Comparison of ENCODE assay signal across 1 cellular context in genomic region chr7:128455556-128456254, GRCh38.
TF ChIP-seq lines count a peak whose summit lies in the region.

A gene with protein sequence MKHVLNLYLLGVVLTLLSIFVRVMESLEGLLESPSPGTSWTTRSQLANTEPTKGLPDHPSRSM (plus strand): TSS chr7:128455878. CDS start chr7:128457269, 1,391 bp downstream.

TF ChIP-seq in HepG2, 621 proteins besides CTCF, POLR2A, EP300 and RAD21 (continued from another document and continues in another):
- TF ChIP-seq MNT (IDR thresholded peaks at IDR 0.05) (0 out of 2 replicates have a peak, but pooled peaks have one; percentile 11), HDAC6 (IDR thresholded peaks at IDR 0.05; ENCODE audit: low read depth, low read length) (no peak), ATM (IDR thresholded peaks at IDR 0.05; ENCODE audit: borderline replicate concordance) (no peak), ZNF335 (CRISPR knock-in tag; IDR thresholded peaks at IDR 0.05) (no peak; the same call in 1 of the 2 replicates), ZNF264 (CRISPR knock-in tag; IDR thresholded peaks at IDR 0.05) (no peak), NFE2 (CRISPR knock-in tag; IDR thresholded peaks at IDR 0.05) (no peak), NRL (CRISPR knock-in tag; IDR thresholded peaks at IDR 0.05; ENCODE audit: borderline replicate concordance) (no peak), GZF1 (CRISPR knock-in tag; IDR thresholded peaks at IDR 0.05) (peak; percentile 68), IKZF5 (CRISPR knock-in tag; IDR thresholded peaks at IDR 0.05) (peak; percentile 48; the same call in 1 of the 2 replicates), CEBPB (IDR thresholded peaks at IDR 0.05; ENCODE audit: borderline replicate concordance, low read depth, low read length) (no peak), SMC3 (IDR thresholded peaks at IDR 0.05; ENCODE audit: low read length) (no peak), ZNF33A (CRISPR knock-in tag; IDR thresholded peaks at IDR 0.05; ENCODE audit: borderline replicate concordance) (0 out of 2 replicates have a peak, but pooled peaks have one; percentile 81), ATF1 (CRISPR knock-in tag; IDR thresholded peaks at IDR 0.05) (no peak), ATAD3A (CRISPR knock-in tag; IDR thresholded peaks at IDR 0.05) (no peak), MYC (CRISPR knock-in tag; IDR thresholded peaks at IDR 0.05; ENCODE audit: borderline replicate concordance) (peak; percentile 77; the same call in 1 of the 2 replicates), ZNF263 (CRISPR knock-in tag; IDR thresholded peaks at IDR 0.05) (0 out of 2 replicates have a peak, but pooled peaks have one; percentile 25), ZSCAN29 (CRISPR knock-in tag; conservative IDR thresholded peaks at IDR 0.05) (no peak), ZSCAN21 (CRISPR knock-in tag; IDR thresholded peaks at IDR 0.05; ENCODE audit: borderline replicate concordance) (peak; percentile 75), SALL1 (CRISPR knock-in tag; IDR thresholded peaks at IDR 0.05) (peak; percentile 75), ZNF34 (CRISPR knock-in tag; IDR thresholded peaks at IDR 0.05; ENCODE audit: borderline replicate concordance) (no peak), SP5 (CRISPR knock-in tag; IDR thresholded peaks at IDR 0.05; ENCODE audit: borderline replicate concordance, low read depth) (peak; percentile 79), ZFX (CRISPR knock-in tag; IDR thresholded peaks at IDR 0.05; ENCODE audit: low read depth) (peak; percentile 84; the same call in 1 of the 2 replicates), RBAK (CRISPR knock-in tag; IDR thresholded peaks at IDR 0.05) (peak; percentile 85), SNAPC2 (CRISPR knock-in tag; IDR thresholded peaks at IDR 0.05) (no peak), NR2F2 (IDR thresholded peaks at IDR 0.05; ENCODE audit: borderline replicate concordance, low read depth) (no peak), ZNF619 (CRISPR knock-in tag; IDR thresholded peaks at IDR 0.05) (peak; percentile 82), MAFG (CRISPR knock-in tag; IDR thresholded peaks at IDR 0.05) (no peak), HDAC1 (CRISPR knock-in tag; IDR thresholded peaks at IDR 0.05) (peak; percentile 76), ZNF30 (CRISPR knock-in tag; IDR thresholded peaks at IDR 0.05) (no peak), ZNF317 (CRISPR knock-in tag; IDR thresholded peaks at IDR 0.05) (no peak; the same call in 1 of the 2 replicates), ZNF614 (CRISPR knock-in tag; IDR thresholded peaks at IDR 0.05; ENCODE audit: borderline replicate concordance) (no peak), HOXA9 (CRISPR knock-in tag; IDR thresholded peaks at IDR 0.05; ENCODE audit: borderline replicate concordance) (no peak), HOXA5 (CRISPR knock-in tag; IDR thresholded peaks at IDR 0.05) (no peak), SALL2 (CRISPR knock-in tag; IDR thresholded peaks at IDR 0.05) (peak; percentile 21; the same call in 1 of the 2 replicates)
- TF ChIP-seq, protein P1, sequence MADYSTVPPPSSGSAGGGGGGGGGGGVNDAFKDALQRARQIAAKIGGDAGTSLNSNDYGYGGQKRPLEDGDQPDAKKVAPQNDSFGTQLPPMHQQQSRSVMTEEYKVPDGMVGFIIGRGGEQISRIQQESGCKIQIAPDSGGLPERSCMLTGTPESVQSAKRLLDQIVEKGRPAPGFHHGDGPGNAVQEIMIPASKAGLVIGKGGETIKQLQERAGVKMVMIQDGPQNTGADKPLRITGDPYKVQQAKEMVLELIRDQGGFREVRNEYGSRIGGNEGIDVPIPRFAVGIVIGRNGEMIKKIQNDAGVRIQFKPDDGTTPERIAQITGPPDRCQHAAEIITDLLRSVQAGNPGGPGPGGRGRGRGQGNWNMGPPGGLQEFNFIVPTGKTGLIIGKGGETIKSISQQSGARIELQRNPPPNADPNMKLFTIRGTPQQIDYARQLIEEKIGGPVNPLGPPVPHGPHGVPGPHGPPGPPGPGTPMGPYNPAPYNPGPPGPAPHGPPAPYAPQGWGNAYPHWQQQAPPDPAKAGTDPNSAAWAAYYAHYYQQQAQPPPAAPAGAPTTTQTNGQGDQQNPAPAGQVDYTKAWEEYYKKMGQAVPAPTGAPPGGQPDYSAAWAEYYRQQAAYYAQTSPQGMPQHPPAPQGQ (CRISPR knock-in tag; IDR thresholded peaks at IDR 0.05; ENCODE audit: borderline replicate concordance) = no peak
- TF ChIP-seq, protein P2, sequence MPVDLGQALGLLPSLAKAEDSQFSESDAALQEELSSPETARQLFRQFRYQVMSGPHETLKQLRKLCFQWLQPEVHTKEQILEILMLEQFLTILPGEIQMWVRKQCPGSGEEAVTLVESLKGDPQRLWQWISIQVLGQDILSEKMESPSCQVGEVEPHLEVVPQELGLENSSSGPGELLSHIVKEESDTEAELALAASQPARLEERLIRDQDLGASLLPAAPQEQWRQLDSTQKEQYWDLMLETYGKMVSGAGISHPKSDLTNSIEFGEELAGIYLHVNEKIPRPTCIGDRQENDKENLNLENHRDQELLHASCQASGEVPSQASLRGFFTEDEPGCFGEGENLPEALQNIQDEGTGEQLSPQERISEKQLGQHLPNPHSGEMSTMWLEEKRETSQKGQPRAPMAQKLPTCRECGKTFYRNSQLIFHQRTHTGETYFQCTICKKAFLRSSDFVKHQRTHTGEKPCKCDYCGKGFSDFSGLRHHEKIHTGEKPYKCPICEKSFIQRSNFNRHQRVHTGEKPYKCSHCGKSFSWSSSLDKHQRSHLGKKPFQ (CRISPR knock-in tag; IDR thresholded peaks at IDR 0.05; ENCODE audit: insufficient replicate concordance) = no peak
- TF ChIP-seq, protein P3, sequence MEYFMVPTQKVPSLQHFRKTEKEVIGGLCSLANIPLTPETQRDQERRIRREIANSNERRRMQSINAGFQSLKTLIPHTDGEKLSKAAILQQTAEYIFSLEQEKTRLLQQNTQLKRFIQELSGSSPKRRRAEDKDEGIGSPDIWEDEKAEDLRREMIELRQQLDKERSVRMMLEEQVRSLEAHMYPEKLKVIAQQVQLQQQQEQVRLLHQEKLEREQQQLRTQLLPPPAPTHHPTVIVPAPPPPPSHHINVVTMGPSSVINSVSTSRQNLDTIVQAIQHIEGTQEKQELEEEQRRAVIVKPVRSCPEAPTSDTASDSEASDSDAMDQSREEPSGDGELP (IDR thresholded peaks at IDR 0.05; ENCODE audit: borderline replicate concordance, low read depth) = no peak
- TF ChIP-seq, protein P4, sequence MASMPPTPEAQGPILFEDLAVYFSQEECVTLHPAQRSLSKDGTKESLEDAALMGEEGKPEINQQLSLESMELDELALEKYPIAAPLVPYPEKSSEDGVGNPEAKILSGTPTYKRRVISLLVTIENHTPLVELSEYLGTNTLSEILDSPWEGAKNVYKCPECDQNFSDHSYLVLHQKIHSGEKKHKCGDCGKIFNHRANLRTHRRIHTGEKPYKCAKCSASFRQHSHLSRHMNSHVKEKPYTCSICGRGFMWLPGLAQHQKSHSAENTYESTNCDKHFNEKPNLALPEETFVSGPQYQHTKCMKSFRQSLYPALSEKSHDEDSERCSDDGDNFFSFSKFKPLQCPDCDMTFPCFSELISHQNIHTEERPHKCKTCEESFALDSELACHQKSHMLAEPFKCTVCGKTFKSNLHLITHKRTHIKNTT (CRISPR knock-in tag; IDR thresholded peaks at IDR 0.05) = no peak
- TF ChIP-seq, protein P5, sequence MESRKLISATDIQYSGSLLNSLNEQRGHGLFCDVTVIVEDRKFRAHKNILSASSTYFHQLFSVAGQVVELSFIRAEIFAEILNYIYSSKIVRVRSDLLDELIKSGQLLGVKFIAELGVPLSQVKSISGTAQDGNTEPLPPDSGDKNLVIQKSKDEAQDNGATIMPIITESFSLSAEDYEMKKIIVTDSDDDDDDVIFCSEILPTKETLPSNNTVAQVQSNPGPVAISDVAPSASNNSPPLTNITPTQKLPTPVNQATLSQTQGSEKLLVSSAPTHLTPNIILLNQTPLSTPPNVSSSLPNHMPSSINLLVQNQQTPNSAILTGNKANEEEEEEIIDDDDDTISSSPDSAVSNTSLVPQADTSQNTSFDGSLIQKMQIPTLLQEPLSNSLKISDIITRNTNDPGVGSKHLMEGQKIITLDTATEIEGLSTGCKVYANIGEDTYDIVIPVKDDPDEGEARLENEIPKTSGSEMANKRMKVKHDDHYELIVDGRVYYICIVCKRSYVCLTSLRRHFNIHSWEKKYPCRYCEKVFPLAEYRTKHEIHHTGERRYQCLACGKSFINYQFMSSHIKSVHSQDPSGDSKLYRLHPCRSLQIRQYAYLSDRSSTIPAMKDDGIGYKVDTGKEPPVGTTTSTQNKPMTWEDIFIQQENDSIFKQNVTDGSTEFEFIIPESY (CRISPR knock-in tag; IDR thresholded peaks at IDR 0.05) = no peak
- TF ChIP-seq, protein P6, sequence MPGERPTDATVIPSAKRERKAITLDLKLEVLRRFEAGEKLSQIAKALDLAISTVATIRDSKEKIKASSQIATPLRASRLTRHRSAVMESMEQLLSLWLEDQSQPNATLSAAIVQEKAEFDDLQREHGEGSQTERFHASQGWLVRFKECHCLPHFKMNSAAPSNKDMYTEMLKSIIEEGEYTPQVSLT (CRISPR knock-in tag; IDR thresholded peaks at IDR 0.05; ENCODE audit: borderline replicate concordance, low read depth) = no peak
- TF ChIP-seq, protein P7, sequence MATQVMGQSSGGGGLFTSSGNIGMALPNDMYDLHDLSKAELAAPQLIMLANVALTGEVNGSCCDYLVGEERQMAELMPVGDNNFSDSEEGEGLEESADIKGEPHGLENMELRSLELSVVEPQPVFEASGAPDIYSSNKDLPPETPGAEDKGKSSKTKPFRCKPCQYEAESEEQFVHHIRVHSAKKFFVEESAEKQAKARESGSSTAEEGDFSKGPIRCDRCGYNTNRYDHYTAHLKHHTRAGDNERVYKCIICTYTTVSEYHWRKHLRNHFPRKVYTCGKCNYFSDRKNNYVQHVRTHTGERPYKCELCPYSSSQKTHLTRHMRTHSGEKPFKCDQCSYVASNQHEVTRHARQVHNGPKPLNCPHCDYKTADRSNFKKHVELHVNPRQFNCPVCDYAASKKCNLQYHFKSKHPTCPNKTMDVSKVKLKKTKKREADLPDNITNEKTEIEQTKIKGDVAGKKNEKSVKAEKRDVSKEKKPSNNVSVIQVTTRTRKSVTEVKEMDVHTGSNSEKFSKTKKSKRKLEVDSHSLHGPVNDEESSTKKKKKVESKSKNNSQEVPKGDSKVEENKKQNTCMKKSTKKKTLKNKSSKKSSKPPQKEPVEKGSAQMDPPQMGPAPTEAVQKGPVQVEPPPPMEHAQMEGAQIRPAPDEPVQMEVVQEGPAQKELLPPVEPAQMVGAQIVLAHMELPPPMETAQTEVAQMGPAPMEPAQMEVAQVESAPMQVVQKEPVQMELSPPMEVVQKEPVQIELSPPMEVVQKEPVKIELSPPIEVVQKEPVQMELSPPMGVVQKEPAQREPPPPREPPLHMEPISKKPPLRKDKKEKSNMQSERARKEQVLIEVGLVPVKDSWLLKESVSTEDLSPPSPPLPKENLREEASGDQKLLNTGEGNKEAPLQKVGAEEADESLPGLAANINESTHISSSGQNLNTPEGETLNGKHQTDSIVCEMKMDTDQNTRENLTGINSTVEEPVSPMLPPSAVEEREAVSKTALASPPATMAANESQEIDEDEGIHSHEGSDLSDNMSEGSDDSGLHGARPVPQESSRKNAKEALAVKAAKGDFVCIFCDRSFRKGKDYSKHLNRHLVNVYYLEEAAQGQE (IDR thresholded peaks at IDR 0.05; ENCODE audit: borderline replicate concordance in 1 of 2, low read depth in 1 of 2, low read length in 2 of 2) = peak in 1 of 2 experiments; percentile 31; a peak in 1 of 4 replicates
- TF ChIP-seq, protein P8, sequence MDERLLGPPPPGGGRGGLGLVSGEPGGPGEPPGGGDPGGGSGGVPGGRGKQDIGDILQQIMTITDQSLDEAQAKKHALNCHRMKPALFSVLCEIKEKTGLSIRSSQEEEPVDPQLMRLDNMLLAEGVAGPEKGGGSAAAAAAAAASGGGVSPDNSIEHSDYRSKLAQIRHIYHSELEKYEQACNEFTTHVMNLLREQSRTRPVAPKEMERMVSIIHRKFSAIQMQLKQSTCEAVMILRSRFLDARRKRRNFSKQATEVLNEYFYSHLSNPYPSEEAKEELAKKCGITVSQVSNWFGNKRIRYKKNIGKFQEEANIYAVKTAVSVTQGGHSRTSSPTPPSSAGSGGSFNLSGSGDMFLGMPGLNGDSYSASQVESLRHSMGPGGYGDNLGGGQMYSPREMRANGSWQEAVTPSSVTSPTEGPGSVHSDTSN (CRISPR knock-in tag; IDR thresholded peaks at IDR 0.05) = no peak
- TF ChIP-seq, protein P9, sequence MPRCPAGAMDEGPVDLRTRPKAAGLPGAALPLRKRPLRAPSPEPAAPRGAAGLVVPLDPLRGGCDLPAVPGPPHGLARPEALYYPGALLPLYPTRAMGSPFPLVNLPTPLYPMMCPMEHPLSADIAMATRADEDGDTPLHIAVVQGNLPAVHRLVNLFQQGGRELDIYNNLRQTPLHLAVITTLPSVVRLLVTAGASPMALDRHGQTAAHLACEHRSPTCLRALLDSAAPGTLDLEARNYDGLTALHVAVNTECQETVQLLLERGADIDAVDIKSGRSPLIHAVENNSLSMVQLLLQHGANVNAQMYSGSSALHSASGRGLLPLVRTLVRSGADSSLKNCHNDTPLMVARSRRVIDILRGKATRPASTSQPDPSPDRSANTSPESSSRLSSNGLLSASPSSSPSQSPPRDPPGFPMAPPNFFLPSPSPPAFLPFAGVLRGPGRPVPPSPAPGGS (CRISPR knock-in tag; IDR thresholded peaks at IDR 0.05) = peak; percentile 84
